In genomic region chr9:99807276-99807852, GRCh38 we compare ENCODE assay signal across 8 cellular contexts. TPM values are rescaled to one million over a fixed set of nuclear protein-coding genes. Genes with fewer than 3 reads are reported as not detected.
DNase-seq lines count a peak whose midpoint lies in the region; ATAC-seq, FAIRE-seq and TF ChIP-seq lines count a peak whose summit lies in the region.

No MANE protein-coding gene starts in this region.

- DNase-seq in GF-D8 (lab: John Stamatoyannopoulos, UW) (peak; percentile 12), NCI-H2171 (lab: John Stamatoyannopoulos, UW) (peak; percentile 35), H1 (ENCODE audit: low read depth in 1 of 2, low spot score in 2 of 2) (peak in 1 of 2 experiments; percentile 71), mesothelial cell of epicardium (ENCODE audit: low spot score in 2 of 2, unreplicated experiment in 2 of 2) (peak; percentile 23 to 46), superior temporal gyrus (ENCODE audit: extremely low spot score) (peak; percentile 86), NCI-H774 (lab: John Stamatoyannopoulos, UW) (no peak)
- DNase-seq in activated CD4-positive, alpha-beta T cell treated with anti-CD3 and anti-CD28 coated beads for 4 hours, result peak; percentile 59 to 74

- H3K4me3 Mint-ChIP-seq in mesothelial cell of epicardium, result no peak overlapping the region

- H3K36me3 ChIP-seq in H1 (ENCODE audit: control insufficient read depth in 2 of 4, insufficient read depth in 4 of 4, low read length in 3 of 4), result peaks cover 0 to 4% (median 0%) of the 10 kb centered on the region in 4 experiments; a peak in 1 of 8 replicates

- no peak overlapping the region for H3K27ac ChIP-seq in H1 (ENCODE audit: low read depth, low read length)

- ATAC-seq in HG02588 (IDR thresholded peaks at IDR 0.05; ENCODE audit: unreplicated experiment), result peak; percentile 61

- peaks cover 0 to 15% of the 10 kb centered on the region in 2 experiments; a peak in 1 of 4 replicates for H3K79me2 ChIP-seq in H1 (ENCODE audit: control insufficient read depth in 1 of 2, insufficient read depth in 2 of 2, low read length in 2 of 2)

- no peak overlapping the region for H2BK120ac ChIP-seq in H1 (replicated peaks; ENCODE audit: low read depth, low read length)

- no peaks in the 10 kb centered on the region for H3K9me3 Mint-ChIP-seq in mesothelial cell of epicardium

- H3K23me2 ChIP-seq in H1 (ENCODE audit: low read depth, low read length), result no peaks in the 10 kb centered on the region

- no peak overlapping the region for H3K23ac ChIP-seq in H1 (ENCODE audit: insufficient read length)

- H4K8ac ChIP-seq in H1 (ENCODE audit: extremely low read depth, insufficient read depth, low read length), result no peak overlapping the region

- H2AK5ac ChIP-seq in H1 (ENCODE audit: low read depth, low read length), result no peak overlapping the region

- TF ChIP-seq RAD21 in H1 (IDR thresholded peaks at IDR 0.05 in 1 of 2, conservative IDR thresholded peaks at IDR 0.05 in 1 of 2; ENCODE audit: low read depth in 2 of 2, low read length in 2 of 2), result peak; percentile 70 to 76

- no peak overlapping the region for H3K56ac ChIP-seq in H1 (replicated peaks; ENCODE audit: insufficient read length, low read depth, low read length)

- H3K27me3 ChIP-seq in H1 (replicated peaks in 1 of 4; ENCODE audit: control insufficient read depth in 3 of 4, extremely low read depth in 1 of 4, insufficient read depth in 3 of 4, low read length in 3 of 4), result no peaks in the 10 kb centered on the region

- H3K27ac Mint-ChIP-seq in mesothelial cell of epicardium, result peak overlapping the region; percentile 4

- no peak overlapping the region for H4K91ac ChIP-seq in H1 (replicated peaks; ENCODE audit: insufficient read length, low read length)

- H4K20me1 ChIP-seq in H1 (replicated peaks in 1 of 2; ENCODE audit: control insufficient read depth in 1 of 2, insufficient read depth in 2 of 2, low read length in 2 of 2), result no peaks in the 10 kb centered on the region

- no peak overlapping the region for H3K9ac ChIP-seq in H1 (replicated peaks in 1 of 4; ENCODE audit: extremely low read depth in 1 of 4, low read depth in 3 of 4, low read length in 3 of 4)

- WGBS in H1 (ENCODE audit: extremely low coverage in 1 of 2, insufficient coverage in 1 of 2, insufficient read length in 1 of 2, insufficient replicate concordance in 2 of 2, low coverage in 1 of 2, low lambda C conversion rate in 2 of 2, missing lambda C conversion rate in 1 of 2), 2 experiments, result 55 to 100% methylated on average over 1 to 4 of the region's 4 CpGs

- H3K36me3 Mint-ChIP-seq in mesothelial cell of epicardium, result peaks cover 31% of the 10 kb centered on the region

- H2BK15ac ChIP-seq in H1 (ENCODE audit: low read length), result no peak overlapping the region

- TF ChIP-seq POLR2A in H1 (IDR thresholded peaks at IDR 0.05; ENCODE audit: control extremely low read depth in 1 of 2, low read depth in 2 of 2, low read length in 2 of 2), result no peak

- H3K4me1 ChIP-seq in H1 (replicated peaks in 1 of 4; ENCODE audit: control insufficient read depth in 3 of 4, insufficient read depth in 4 of 4, low read length in 3 of 4), result peaks cover 0 to 8% (median 5%) of the 10 kb centered on the region in 4 experiments; a peak in 3 of 7 replicates

- no peak overlapping the region for H2BK5ac ChIP-seq in H1 (ENCODE audit: low read depth, low read length)

- no peak overlapping the region for H4K5ac ChIP-seq in H1 (ENCODE audit: insufficient read length, low read depth, low read length)

- H3K4ac ChIP-seq in H1 (replicated peaks; ENCODE audit: insufficient read length, low read depth, low read length), result no peak overlapping the region

- POLR2A ChIA-PET in H1 (lab: Charles Lee; ENCODE audit: partially characterized antibody), result no interaction called here

- H3K4me1 Mint-ChIP-seq in mesothelial cell of epicardium, result peaks cover 21% of the 10 kb centered on the region

- H3K4me3 ChIP-seq in H1 (ENCODE audit: extremely low read depth in 1 of 4, insufficient read depth in 2 of 4, low read depth in 3 of 4, low read length in 4 of 4), result no peak overlapping the region

- H3K27me3 Mint-ChIP-seq in mesothelial cell of epicardium (ENCODE audit: low read depth), result no peaks in the 10 kb centered on the region

- H3K79me1 ChIP-seq in H1 (ENCODE audit: low read depth, low read length), result no peaks in the 10 kb centered on the region

- no peak overlapping the region for H2BK20ac ChIP-seq in H1 (ENCODE audit: low read length)

- CTCF ChIA-PET in H1 (lab: Charles Lee; ENCODE audit: partially characterized antibody), result no interaction called here

- no peak overlapping the region for H3K18ac ChIP-seq in H1 (ENCODE audit: extremely low read depth, low read length)

- no peak overlapping the region for H3K14ac ChIP-seq in H1 (ENCODE audit: insufficient read length)

- no peaks in the 10 kb centered on the region for H3K9me3 ChIP-seq in H1 (ENCODE audit: insufficient read depth in 2 of 2, low read depth in 1 of 2, low read length in 1 of 2)

- H2BK12ac ChIP-seq in H1 (ENCODE audit: low read depth, low read length), result no peak overlapping the region

- H2AFZ ChIP-seq in H1 (ENCODE audit: low read length), result no peak overlapping the region

- H3K4me2 ChIP-seq in H1 (ENCODE audit: insufficient read depth in 1 of 2, low read depth in 2 of 2, low read length in 2 of 2), result no peak overlapping the region

- TF ChIP-seq CTCF in H1 (IDR thresholded peaks at IDR 0.05; ENCODE audit: control extremely low read depth in 1 of 3, insufficient read depth in 1 of 3, low read depth in 1 of 3, low read length in 3 of 3) (peak in 2 of 3 experiments; percentile 52 to 67; a peak in 3 of 4 replicates), mesothelial cell of epicardium (IDR thresholded peaks at IDR 0.05; ENCODE audit: unreplicated experiment) (peak; percentile 82)

- peak; percentile 72 for FAIRE-seq in H1 (lab: Jason Lieb, UNC)

- TF ChIP-seq EP300 in H1 (IDR thresholded peaks at IDR 0.05; ENCODE audit: borderline replicate concordance in 1 of 2, low read depth in 2 of 2, low read length in 2 of 2), result no peak

TF ChIP-seq in H1, 55 proteins besides CTCF, POLR2A, EP300 and RAD21:
- TF ChIP-seq NRF1 (IDR thresholded peaks at IDR 0.05; ENCODE audit: low read depth, low read length) (no peak), SIRT6 (IDR thresholded peaks at IDR 0.05; ENCODE audit: low read length) (no peak), TBP (IDR thresholded peaks at IDR 0.05; ENCODE audit: low read depth, low read length) (no peak), SP2 (IDR thresholded peaks at IDR 0.05; ENCODE audit: low read length) (no peak), HDAC2 (IDR thresholded peaks at IDR 0.05; ENCODE audit: borderline replicate concordance in 1 of 2, low read depth in 2 of 2, low read length in 2 of 2) (no peak), CBX5 (IDR thresholded peaks at IDR 0.05; ENCODE audit: low read depth, low read length) (no peak)

RNA-seq across cellular contexts. Expression of gene NR4A3, which starts 14.3 kb away (rescaled TPM):
- 0.23 and 0.30 TPM in 2 replicates for total RNA-seq in H1 (2021; fragmentation: NEBNext Ultra II Directional; extraction: Animal tissue kit (Norgen Biotek cat#: 25700))
- 0.05 and 0.06 TPM in 2 replicates for polyA plus RNA-seq in H1 (2011; rRNA removed)
- polyA plus RNA-seq in H1 (2011; cell fraction: cytosol; rRNA removed), result 0.05 TPM
- 0.23 TPM for polyA plus RNA-seq in H1 (2011; cell fraction: nucleus; rRNA removed)
- polyA plus RNA-seq in H1 (2012, experiment 1 of 2), result 0.04 to 0.11 TPM (median 0.07 TPM) in 4 replicates
- polyA plus RNA-seq in H1 (2012, experiment 2 of 2), result 0.04 TPM
- polyA plus RNA-seq in H1 (2013, experiment 1 of 2), result 0.14 TPM
- 0.13 TPM for polyA plus RNA-seq in H1 (2013, experiment 2 of 2)
- polyA minus RNA-seq in H1 (2011; rRNA and poly(A)+ RNA removed), result 0.16 TPM in 1 of 2 replicates, not detected in the other
- polyA minus RNA-seq in H1 (2011; cell fraction: cytosol; rRNA and poly(A)+ RNA removed), result 0.29 TPM
- 0.30 TPM for polyA minus RNA-seq in H1 (2011; cell fraction: nucleus; rRNA and poly(A)+ RNA removed)
- 14.2 to 15.4 TPM (median 15.3 TPM) in 3 replicates for total RNA-seq in mesothelial cell of epicardium

Comparison
In these comparisons a context has a peak if more than half of its experiments do, and no peak if none do; other contexts are left out.
1. RNA of gene NR4A3, which starts 14.3 kb away (total RNA-seq): 14.2 to 15.4 TPM in mesothelial cell of epicardium; 0.23 to 0.30 TPM in H1; every median in the first group is over 10 times any median in the second.